Comparison of ENCODE assay signal across 21 cellular contexts in genomic region chr15:29623240-29623639, GRCh38.
A peak's percentile ranks its signal among the peaks of the same experiment; 100 is the strongest.
DNase-seq lines count a peak whose midpoint lies in the region; ATAC-seq and TF ChIP-seq lines count a peak whose summit lies in the region.
"Had no signal": no experiment of that assay in that cellular context is flagged by ENCODE, and none has a peak within 500 bp of the region (broad histone marks: within the 10 kb centered on the region; RNA-seq: fewer than 3 reads in every experiment).

No MANE protein-coding gene starts in this region.

- no peak for TF ChIP-seq CTCF in right atrium auricular region (IDR thresholded peaks at IDR 0.05)
- no peak for TF ChIP-seq CTCF in heart right ventricle (IDR thresholded peaks at IDR 0.05)
- TF ChIP-seq CTCF in WTC11 (IDR thresholded peaks at IDR 0.05), result no peak
- TF ChIP-seq CTCF in fibroblast of villous mesenchyme (IDR thresholded peaks at IDR 0.05; ENCODE audit: insufficient read depth, low read depth, low read length), result peak; percentile 7
- peak; percentile 39 for TF ChIP-seq CTCF in type B pancreatic cell (conservative IDR thresholded peaks at IDR 0.05)
- TF ChIP-seq CTCF in prostate gland (IDR thresholded peaks at IDR 0.05), result no peak

- H3K27me3 Mint-ChIP-seq in WTC11 (ENCODE audit: low read depth) (no peaks in the 10 kb centered on the region; the same call in 1 of the 2 replicates), type B pancreatic cell (no peaks in the 10 kb centered on the region)
- H3K27me3 Mint-ChIP-seq: B cell, IgD-negative memory B cell had no signal

- H3K27me3 ChIP-seq in right atrium auricular region (no peaks in the 10 kb centered on the region), heart right ventricle (peaks cover 0 to 19% (median 7%) of the 10 kb centered on the region in 7 donors), prostate gland (replicated peaks; ENCODE audit: insufficient read depth) (no peaks in the 10 kb centered on the region)

- H3K36me3 ChIP-seq in right atrium auricular region (no peaks in the 10 kb centered on the region), heart right ventricle (no peaks in the 10 kb centered on the region), prostate gland (no peaks in the 10 kb centered on the region)
- H3K36me3 ChIP-seq: SJSA1 had no signal

- no peaks in the 10 kb centered on the region for H3K36me3 Mint-ChIP-seq in WTC11
- H3K36me3 Mint-ChIP-seq in type B pancreatic cell, result no peaks in the 10 kb centered on the region
- H3K36me3 Mint-ChIP-seq: CD14-positive monocyte, IgD-negative memory B cell had no signal

- H3K4me1 ChIP-seq in right atrium auricular region, result no peaks in the 10 kb centered on the region
- no peaks in the 10 kb centered on the region for H3K4me1 ChIP-seq in heart right ventricle
- H3K4me1 ChIP-seq in prostate gland (replicated peaks), result no peaks in the 10 kb centered on the region
- H3K4me1 ChIP-seq: SJSA1 had no signal

- H3K4me3 Mint-ChIP-seq in WTC11 (no peak overlapping the region), type B pancreatic cell (no peak overlapping the region)
- H3K4me3 Mint-ChIP-seq: B cell, CD14-positive monocyte, IgD-negative memory B cell had no signal

- H3K4me3 ChIP-seq in right atrium auricular region, result no peak overlapping the region
- no peak overlapping the region for H3K4me3 ChIP-seq in heart right ventricle
- H3K4me3 ChIP-seq in fibroblast of villous mesenchyme (ENCODE audit: low read depth, low read length), result no peak overlapping the region
- H3K4me3 ChIP-seq in prostate gland, result no peak overlapping the region
- H3K4me3 ChIP-seq: SJSA1 had no signal

- POLR2A ChIA-PET in WTC11 (lab: Charles Lee), result interaction anchor here (0.7 kb wide), 1 partner anchor 11 kb away, joined by 3 read pairs; no protein-coding TSS in a partner anchor

- no peak overlapping the region for H3K27ac ChIP-seq in right atrium auricular region
- no peak overlapping the region for H3K27ac ChIP-seq in heart right ventricle
- H3K27ac ChIP-seq in prostate gland, result no peak overlapping the region
- H3K27ac ChIP-seq: SJSA1 had no signal

- 68 to 74% methylated on average over 3 of the region's 3 CpGs for WGBS in heart right ventricle, 2 donors
- WGBS in prostate gland, result 82% methylated on average over 3 of the region's 3 CpGs

- H3K27ac Mint-ChIP-seq in WTC11 (no peak overlapping the region), type B pancreatic cell (no peak overlapping the region)
- H3K27ac Mint-ChIP-seq: B cell, CD14-positive monocyte, IgD-negative memory B cell had no signal

- ATAC-seq in heart right ventricle, result no peak
- peak; percentile 20; the same call in 1 of the 2 replicates for ATAC-seq in WTC11
- ATAC-seq in HG03097 (IDR thresholded peaks at IDR 0.05; ENCODE audit: low FRiP score, unreplicated experiment), result no peak
- ATAC-seq: Right ventricle myocardium inferior had no signal

- TF ChIP-seq POLR2A in prostate gland (IDR thresholded peaks at IDR 0.05), result no peak

- no peaks in the 10 kb centered on the region for H3K4me1 Mint-ChIP-seq in WTC11
- H3K4me1 Mint-ChIP-seq in type B pancreatic cell (ENCODE audit: unreplicated experiment), result no peaks in the 10 kb centered on the region
- H3K4me1 Mint-ChIP-seq: B cell, CD14-positive monocyte, IgD-negative memory B cell had no signal

- peaks cover 11% of the 10 kb centered on the region for H3K9me3 Mint-ChIP-seq in WTC11
- peaks cover 5% of the 10 kb centered on the region for H3K9me3 Mint-ChIP-seq in type B pancreatic cell

- CTCF ChIA-PET in WTC11 (lab: Charles Lee), result interaction anchor here (0.7 to 2.3 kb wide), 5 partner anchors 8 to 487 kb away, joined by 3 to 16 read pairs (median 6); no protein-coding TSS in a partner anchor

- DNase-seq in right atrium auricular region (ENCODE audit: low spot score) (peak; percentile 26), heart right ventricle (no peak), WTC11 (ENCODE audit: low spot score) (no peak), fibroblast of villous mesenchyme (ENCODE audit: low read depth) (no peak), type B pancreatic cell (ENCODE audit: extremely low spot score, unreplicated experiment) (no peak), prostate gland (ENCODE audit: low spot score) (no peak), NCI-H2196 (lab: John Stamatoyannopoulos, UW; ENCODE audit: unreplicated experiment) (no peak)
- DNase-seq: 8988T, GOT3, NCI-H1417, NCI-H1694 treated with DMSO at 0.1 percent for 48 hours, NCI-H2081 treated with DMSO at 0.1 percent for 48 hours, NCI-H2171 treated with DMSO at 0.1 percent for 48 hours, NCI-H446 treated with DMSO at 0.1 percent for 48 hours, NCI-H526 treated with DMSO at 0.1 percent for 48 hours had no signal

- no peaks in the 10 kb centered on the region for H3K9me3 ChIP-seq in right atrium auricular region
- H3K9me3 ChIP-seq in heart right ventricle, result no peaks in the 10 kb centered on the region
- no peaks in the 10 kb centered on the region for H3K9me3 ChIP-seq in prostate gland
- H3K9me3 ChIP-seq: SJSA1 had no signal

- intact Hi-C loops in heart right ventricle (cut with DNase I) (no loop called here), prostate gland (cut with DNase I) (no loop called here)

TF ChIP-seq in WTC11, 78 proteins besides CTCF, POLR2A, EP300 and RAD21 (continues in another document):
- TF ChIP-seq ZNF416 (CRISPR knock-in tag; IDR thresholded peaks at IDR 0.05) (no peak), IRF2 (CRISPR knock-in tag; IDR thresholded peaks at IDR 0.05; ENCODE audit: borderline replicate concordance, low read depth) (no peak), ZBTB21 (CRISPR knock-in tag; IDR thresholded peaks at IDR 0.05; ENCODE audit: borderline replicate concordance) (no peak), ESRRA (CRISPR knock-in tag; IDR thresholded peaks at IDR 0.05; ENCODE audit: borderline replicate concordance) (no peak), RELA (CRISPR knock-in tag; IDR thresholded peaks at IDR 0.05; ENCODE audit: borderline replicate concordance) (no peak), TEAD4 (CRISPR knock-in tag; IDR thresholded peaks at IDR 0.05) (no peak), CREM (CRISPR knock-in tag; IDR thresholded peaks at IDR 0.05) (no peak), SMAD4 (CRISPR knock-in tag; IDR thresholded peaks at IDR 0.05) (no peak), ZBTB43 (CRISPR knock-in tag; IDR thresholded peaks at IDR 0.05) (no peak), PRRX2 (CRISPR knock-in tag; IDR thresholded peaks at IDR 0.05) (no peak), CBFB (CRISPR knock-in tag; IDR thresholded peaks at IDR 0.05; ENCODE audit: low read depth) (no peak), FOXK1 (CRISPR knock-in tag; IDR thresholded peaks at IDR 0.05) (no peak), USF1 (CRISPR knock-in tag; IDR thresholded peaks at IDR 0.05) (no peak), ZNF232 (CRISPR knock-in tag; IDR thresholded peaks at IDR 0.05) (no peak), HMGA2 (CRISPR knock-in tag; IDR thresholded peaks at IDR 0.05) (no peak), NFATC4 (CRISPR knock-in tag; IDR thresholded peaks at IDR 0.05) (no peak)
- TF ChIP-seq, protein P1, sequence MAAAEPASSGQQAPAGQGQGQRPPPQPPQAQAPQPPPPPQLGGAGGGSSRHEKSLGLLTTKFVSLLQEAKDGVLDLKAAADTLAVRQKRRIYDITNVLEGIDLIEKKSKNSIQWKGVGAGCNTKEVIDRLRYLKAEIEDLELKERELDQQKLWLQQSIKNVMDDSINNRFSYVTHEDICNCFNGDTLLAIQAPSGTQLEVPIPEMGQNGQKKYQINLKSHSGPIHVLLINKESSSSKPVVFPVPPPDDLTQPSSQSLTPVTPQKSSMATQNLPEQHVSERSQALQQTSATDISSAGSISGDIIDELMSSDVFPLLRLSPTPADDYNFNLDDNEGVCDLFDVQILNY (CRISPR knock-in tag; IDR thresholded peaks at IDR 0.05), result no peak
- TF ChIP-seq, protein P2, sequence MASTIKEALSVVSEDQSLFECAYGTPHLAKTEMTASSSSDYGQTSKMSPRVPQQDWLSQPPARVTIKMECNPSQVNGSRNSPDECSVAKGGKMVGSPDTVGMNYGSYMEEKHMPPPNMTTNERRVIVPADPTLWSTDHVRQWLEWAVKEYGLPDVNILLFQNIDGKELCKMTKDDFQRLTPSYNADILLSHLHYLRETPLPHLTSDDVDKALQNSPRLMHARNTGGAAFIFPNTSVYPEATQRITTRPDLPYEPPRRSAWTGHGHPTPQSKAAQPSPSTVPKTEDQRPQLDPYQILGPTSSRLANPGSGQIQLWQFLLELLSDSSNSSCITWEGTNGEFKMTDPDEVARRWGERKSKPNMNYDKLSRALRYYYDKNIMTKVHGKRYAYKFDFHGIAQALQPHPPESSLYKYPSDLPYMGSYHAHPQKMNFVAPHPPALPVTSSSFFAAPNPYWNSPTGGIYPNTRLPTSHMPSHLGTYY (CRISPR knock-in tag; IDR thresholded peaks at IDR 0.05), result no peak

Comparison
In these comparisons a context has a peak if more than half of its experiments do, and no peak if none do; other contexts are left out.
1. CTCF ChIP-seq: peak in fibroblast of villous mesenchyme (single experiment) and type B pancreatic cell (single experiment); none in right atrium auricular region (0 of 2), heart right ventricle (0 of 9), WTC11 (single experiment) and prostate gland (0 of 4).